8 cellular contexts compared by ENCODE assay signal in genomic region chr12:12718853-12719252, GRCh38. TPM values are rescaled to one million over a fixed set of nuclear protein-coding genes. Genes with fewer than 3 reads are reported as not detected.
DNase-seq lines count a peak whose midpoint lies in the region; ATAC-seq and TF ChIP-seq lines count a peak whose summit lies in the region.

No MANE protein-coding gene starts in this region.

- no peak for TF ChIP-seq EP300 in transverse colon (IDR thresholded peaks at IDR 0.05; ENCODE audit: low read depth)

- H3K9me3 ChIP-seq in body of pancreas, result no peaks in the 10 kb centered on the region
- H3K9me3 ChIP-seq in lower lobe of right lung, result no peaks in the 10 kb centered on the region
- H3K9me3 ChIP-seq in transverse colon, result no peaks in the 10 kb centered on the region

- TF ChIP-seq POLR2A in body of pancreas (IDR thresholded peaks at IDR 0.05) (no peak), transverse colon (IDR thresholded peaks at IDR 0.05) (no peak)

- H3K27me3 ChIP-seq in body of pancreas (no peaks in the 10 kb centered on the region), lower lobe of right lung (ENCODE audit: low read depth) (no peaks in the 10 kb centered on the region), transverse colon (no peaks in the 10 kb centered on the region)

- H3K36me3 ChIP-seq in body of pancreas (replicated peaks in 1 of 2; ENCODE audit: insufficient read depth in 1 of 2, low read depth in 2 of 2) (peaks cover 0 to 4% of the 10 kb centered on the region in 2 donors), lower lobe of right lung (peaks cover 26% of the 10 kb centered on the region), transverse colon (peaks cover 0 to 13% (median 4%) of the 10 kb centered on the region in 4 donors)

- peak; percentile 33 for DNase-seq in DMS79 treated with DMSO at 0.1 percent for 48 hours (lab: John Stamatoyannopoulos, UW)
- DNase-seq in DMS79 (lab: John Stamatoyannopoulos, UW), result no peak
- DNase-seq in NAMALWA (ENCODE audit: low spot score), result peak; percentile 63
- DNase-seq in body of pancreas, result peak in 1 of 4 donors; percentile 22
- no peak for DNase-seq in lower lobe of right lung
- no peak for DNase-seq in transverse colon

- no peak for ATAC-seq in body of pancreas
- no peak for ATAC-seq in lower lobe of right lung
- no peak for ATAC-seq in GM18519 (IDR thresholded peaks at IDR 0.05; ENCODE audit: low FRiP score, unreplicated experiment)
- ATAC-seq in GM19395 (IDR thresholded peaks at IDR 0.05; ENCODE audit: unreplicated experiment), result no peak

- H3K4me3 ChIP-seq in body of pancreas (peak overlapping the region; percentile 71 to 97), lower lobe of right lung (peak overlapping the region; percentile 91), transverse colon (peak overlapping the region; percentile 92 to 99 (median 97))

- TF ChIP-seq CTCF in body of pancreas (IDR thresholded peaks at IDR 0.05), result no peak
- no peak for TF ChIP-seq CTCF in lower lobe of right lung (IDR thresholded peaks at IDR 0.05)
- no peak for TF ChIP-seq CTCF in transverse colon (IDR thresholded peaks at IDR 0.05)

- in situ Hi-C loops in transverse colon (cut with MboI; ENCODE audit: low pct_ligation_motif_present in 1 of 4, low pct_unique_long_range_greater_than_20kb in 1 of 4, low sequenced_read_pairs in 3 of 4), result loop anchor here in 1 of 4 donors (25.0 kb wide), 1 partner anchor 332 kb away; no protein-coding TSS in a partner anchor

- H3K4me1 ChIP-seq in body of pancreas (peaks cover 69% of the 10 kb centered on the region), lower lobe of right lung (peaks cover 64% of the 10 kb centered on the region), transverse colon (peaks cover 22 to 65% (median 60%) of the 10 kb centered on the region in 4 donors)

- H3K27ac ChIP-seq in body of pancreas (peak overlapping the region in 3 of 4 donors; percentile 99 to 100 (median 99)), lower lobe of right lung (peak overlapping the region; percentile 99), transverse colon (peak overlapping the region; percentile 99 to 100 (median 100))

- 3 to 5% methylated on average over 14 of the region's 14 CpGs for WGBS in body of pancreas, 2 donors
- 0 to 6% methylated on average over 4 to 14 of the region's 14 CpGs for WGBS in transverse colon (ENCODE audit: low coverage in 1 of 2), 2 donors

- intact Hi-C loops in body of pancreas (cut with DNase I), result no loop called here
- intact Hi-C loops in lower lobe of right lung (cut with DNase I), result no loop called here
- intact Hi-C loops in transverse colon (cut with DNase I; ENCODE audit: low total_unique reads), result loop anchor here (5.0 kb wide), 1 partner anchor 157 kb away; the partner anchor contains the start of gene DUSP16

RNA-seq across cellular contexts. Expression of gene CDKN1B, which starts 1.7 kb away (rescaled TPM):
- total RNA-seq in body of pancreas (10 to 100 TPM; 11.9 to 28.3 TPM), lower lobe of right lung (57.7 TPM), transverse colon (10 to 100 TPM; 14.1 to 58.3 (median 54.1) TPM)

RNA-seq across cellular contexts. Expression of gene GPR19, which starts 22.9 kb away (rescaled TPM):
- not detected for total RNA-seq in body of pancreas
- total RNA-seq in lower lobe of right lung, result not detected
- not detected for total RNA-seq in transverse colon

Comparison
In these comparisons a context has a peak if more than half of its experiments do, and no peak if none do; other contexts are left out.
1. DNase-seq: peak in DMS79 treated with DMSO at 0.1 percent for 48 hours (single experiment) and NAMALWA (single experiment); none in DMS79 (single experiment), lower lobe of right lung (single experiment) and transverse colon (single experiment).
2. Peak in every context shown above with its lines, with median percentiles within 50 percentile points of each other: H3K27ac ChIP-seq and H3K4me3 ChIP-seq.